Comparison of ENCODE assay signal across 25 cellular contexts in the genomic region with DNA sequence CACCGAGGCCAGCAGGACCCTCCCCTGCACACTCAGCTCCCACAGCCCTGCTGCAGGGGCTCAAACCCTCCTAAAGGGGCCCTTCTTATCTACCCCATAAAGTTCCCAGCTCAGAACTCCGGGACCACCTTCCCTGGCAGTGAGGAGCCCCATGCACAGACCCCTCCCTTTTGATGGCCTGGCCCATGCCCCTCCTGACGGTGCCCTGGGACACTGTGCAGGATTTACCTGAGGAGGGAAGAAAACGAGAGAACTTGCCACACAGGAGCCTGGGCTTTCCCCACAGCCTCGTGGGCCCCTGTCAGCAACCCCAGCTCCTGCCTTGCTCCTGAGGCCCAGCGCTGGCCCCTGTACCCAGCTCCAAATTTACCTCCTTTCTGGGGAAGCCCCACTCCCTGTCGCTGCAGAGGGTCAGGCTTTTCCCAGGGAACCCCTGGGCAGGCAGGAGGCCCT.
"Had no signal": no experiment of that assay in that cellular context is flagged by ENCODE, and none has a peak within 500 bp of the region (broad histone marks: within the 10 kb centered on the region; RNA-seq: fewer than 3 reads in every experiment).

No MANE protein-coding gene starts in this region.

- DNase-seq: heart left ventricle; islet precursor cell; left ventricle myocardium inferior; mesendoderm; naive B cell; occipital lobe; ovary; retina; right cardiac atrium; stimulated activated CD4-positive, alpha-beta T cell treated with anti-CD3 and anti-CD28 coated beads, Interleukin-1b, Interleukin-23, amount 100 ng/mL, for 48 hours; stimulated activated CD4-positive, alpha-beta T cell treated with anti-CD3 and anti-CD28 coated beads, Interleukin-2, amount 100 ng/mL, for 48 hours; stimulated activated CD4-positive, alpha-beta T cell treated with anti-CD3 and anti-CD28 coated beads, Interleukin-4, amount 100 ng/mL, for 4 hours; stimulated activated CD8-positive, alpha-beta memory T cell treated with anti-CD3 and anti-CD28 coated beads, Interleukin-4, amount 100 ng/mL, for 48 hours; stimulated activated naive CD8-positive, alpha-beta T cell treated with anti-CD3 and anti-CD28 coated beads, Interleukin-15, Interleukin-2, amounts not matched to agents 100 U/mL and 50 U/mL, for 24 hours; tibial artery; trophoblast cell; upper lobe of right lung had no signal

- H3K27ac ChIP-seq: heart left ventricle, hepatocyte, left ventricle myocardium inferior, neutrophil, ovary, prostate gland, suprapubic skin, thoracic aorta, tibial artery, upper lobe of right lung had no signal

- H3K9me3 ChIP-seq: heart left ventricle, left ventricle myocardium inferior, neutrophil, ovary, prostate gland, suprapubic skin, thoracic aorta, tibial artery, upper lobe of right lung had no signal

- H3K4me3 ChIP-seq: heart left ventricle, hepatocyte, left ventricle myocardium inferior, lung, ovary, prostate gland, smooth muscle cell, suprapubic skin, thoracic aorta, tibial artery, upper lobe of right lung had no signal

- H3K79me2 ChIP-seq: hepatocyte had no signal

- H2AFZ ChIP-seq: hepatocyte had no signal

- H3K27me3 ChIP-seq: hepatocyte, ovary had no signal

- H3K4me1 ChIP-seq: heart left ventricle, left ventricle myocardium inferior, prostate gland, suprapubic skin, tibial artery, upper lobe of right lung had no signal

- H3K4me2 ChIP-seq: hepatocyte, smooth muscle cell had no signal

- H3K36me3 ChIP-seq: heart left ventricle, left ventricle myocardium inferior, neutrophil, ovary, prostate gland, suprapubic skin, thoracic aorta, tibial artery, upper lobe of right lung had no signal

- ATAC-seq: heart left ventricle; right cardiac atrium; stimulated activated memory B cell treated with anti-CD40 and anti-IgM and Interleukin-4, amounts not matched to agents 10 μg/mL and 1 μg/mL and 100 μg/mL, for 72 hours; upper lobe of right lung had no signal
